22 cellular contexts compared by ENCODE assay signal in genomic region chr1:56922070-56922469, GRCh38. TPM values are rescaled to one million over a fixed set of nuclear protein-coding genes. Genes with fewer than 3 reads are reported as not detected.
"Had no signal": no experiment of that assay in that cellular context is flagged by ENCODE, and none has a peak within 500 bp of the region (broad histone marks: within the 10 kb centered on the region; RNA-seq: fewer than 3 reads in every experiment).

No MANE protein-coding gene starts in this region.

- H3K4me2 ChIP-seq: smooth muscle cell had no signal

- H3K4me1 ChIP-seq: foreskin keratinocyte, prostate gland, testis had no signal

- H3K9me3 ChIP-seq: prostate gland, stomach, testis had no signal

- H3K4me1 Mint-ChIP-seq: activated naive CD8-positive, alpha-beta T cell treated with anti-CD3 and anti-CD28 coated beads, Interleukin-2, amount 50 U/mL, for 24 hours; activated T-helper 17 cell treated with anti-CD3 and anti-CD28 coated beads, Interleukin-2, amount 50 U/mL, for 72 hours had no signal

- H3K9me3 Mint-ChIP-seq: activated naive CD4-positive, alpha-beta T cell treated with anti-CD3 and anti-CD28 coated beads for 36 hours; activated naive CD8-positive, alpha-beta T cell treated with anti-CD3 and anti-CD28 coated beads, Interleukin-2, amount 50 U/mL, for 24 hours; activated T-helper 17 cell treated with anti-CD3 and anti-CD28 coated beads, Interleukin-2, amount 50 U/mL, for 72 hours; nephron progenitor cell had no signal

- H3K27ac Mint-ChIP-seq: activated naive CD4-positive, alpha-beta T cell treated with anti-CD3 and anti-CD28 coated beads for 36 hours; activated naive CD8-positive, alpha-beta T cell treated with anti-CD3 and anti-CD28 coated beads, Interleukin-2, amount 50 U/mL, for 24 hours; activated T-helper 17 cell treated with anti-CD3 and anti-CD28 coated beads, Interleukin-2, amount 50 U/mL, for 72 hours; nephron progenitor cell had no signal

- H3K27ac ChIP-seq: foreskin keratinocyte, prostate gland, stomach, testis had no signal

- ATAC-seq: activated naive CD8-positive, alpha-beta T cell treated with anti-CD3 and anti-CD28 coated beads, Interleukin-2, amount 50 U/mL, for 24 hours; activated T-helper 17 cell treated with anti-CD3 and anti-CD28 coated beads, Interleukin-2, amount 50 U/mL, for 72 hours; foreskin keratinocyte; right cardiac atrium had no signal

- DNase-seq: activated CD4-positive, alpha-beta T cell treated with anti-CD3 and anti-CD28 coated beads for 1 hour; activated CD4-positive, alpha-beta T cell treated with anti-CD3 and anti-CD28 coated beads, Interleukin-2, amount 50 U/mL, for 4 hours; activated naive CD4-positive, alpha-beta T cell treated with anti-CD3 and anti-CD28 coated beads for 36 hours; activated naive CD8-positive, alpha-beta T cell treated with anti-CD3 and anti-CD28 coated beads, Interleukin-2, amount 50 U/mL, for 24 hours; aorta; cortex of kidney; effector memory CD4-positive, alpha-beta T cell; foreskin keratinocyte; glutamatergic neuron; hypothalamus; kidney glomerular epithelial cell; mesendoderm; nephron progenitor cell; right cardiac atrium; stomach; T1000; testis had no signal

- H3K27me3 ChIP-seq: stomach, testis had no signal

- H3K36me3 ChIP-seq: prostate gland, stomach had no signal

- H3K4me3 ChIP-seq: prostate gland, smooth muscle cell, stomach, testis had no signal

- H3K27me3 Mint-ChIP-seq: activated naive CD8-positive, alpha-beta T cell treated with anti-CD3 and anti-CD28 coated beads, Interleukin-2, amount 50 U/mL, for 24 hours had no signal

- H3K4me3 Mint-ChIP-seq: activated naive CD4-positive, alpha-beta T cell treated with anti-CD3 and anti-CD28 coated beads for 36 hours; activated naive CD8-positive, alpha-beta T cell treated with anti-CD3 and anti-CD28 coated beads, Interleukin-2, amount 50 U/mL, for 24 hours; activated T-helper 17 cell treated with anti-CD3 and anti-CD28 coated beads, Interleukin-2, amount 50 U/mL, for 72 hours; nephron progenitor cell had no signal

RNA-seq across cellular contexts. Expression of gene C8B, which starts 43.7 kb away (rescaled TPM):
- total RNA-seq: activated naive CD4-positive, alpha-beta T cell treated with anti-CD3 and anti-CD28 coated beads for 36 hours; activated T-helper 17 cell treated with anti-CD3 and anti-CD28 coated beads, Interleukin-2, amount 50 U/mL, for 72 hours; aorta; foreskin keratinocyte; osteoblast; prostate gland; right cardiac atrium; stomach; ureter had no signal
